Comparison of ENCODE assay signal across 11 cellular contexts in the genomic region with DNA sequence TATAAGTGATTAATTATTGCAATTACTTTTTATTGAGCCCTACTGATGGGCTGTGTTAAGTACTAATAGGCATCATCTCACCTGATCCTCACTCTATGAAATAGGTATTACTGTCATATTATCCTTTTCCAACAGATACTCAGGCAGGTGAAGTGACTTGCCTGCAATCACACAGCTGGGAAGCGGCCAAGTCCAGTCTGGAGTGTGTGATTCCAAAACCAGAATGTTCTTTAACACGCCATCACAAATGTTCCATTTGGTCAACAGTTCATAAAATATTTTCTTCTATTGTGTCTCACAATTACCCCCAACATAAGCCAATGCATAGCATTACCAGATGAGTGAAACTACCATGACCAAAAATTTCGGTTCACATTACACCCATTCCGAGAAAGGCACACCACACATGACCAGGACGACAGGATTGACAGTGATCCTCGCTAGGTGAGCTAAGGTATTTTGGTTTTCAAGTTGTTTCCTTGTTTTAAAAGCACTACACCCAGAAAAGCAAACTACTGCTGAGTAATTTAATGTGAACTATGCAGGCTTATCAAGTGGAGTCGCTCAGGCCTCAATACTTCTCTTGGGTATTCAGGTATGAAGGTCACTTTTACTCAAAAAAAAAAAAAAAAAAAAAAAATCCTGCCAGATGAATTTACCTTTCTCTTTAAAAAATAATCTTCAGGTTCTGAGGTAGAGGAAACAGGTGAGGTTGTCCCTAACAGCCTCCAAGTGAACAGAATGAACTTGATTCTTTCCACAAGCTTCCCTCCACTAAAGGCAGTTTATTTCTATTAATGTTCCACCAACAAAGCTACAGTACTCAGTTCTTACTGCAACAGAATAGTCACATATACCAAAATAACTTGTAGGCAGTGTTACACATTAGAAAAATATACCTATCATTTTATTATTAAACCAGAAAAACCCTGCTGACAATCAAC. TPM values are rescaled to one million over a fixed set of nuclear protein-coding genes. Genes with fewer than 3 reads are reported as not detected.
A peak's percentile ranks its signal among the peaks of the same experiment; 100 is the strongest.
DNase-seq lines count a peak whose midpoint lies in the region; ATAC-seq and TF ChIP-seq lines count a peak whose summit lies in the region.
"Had no signal": no experiment of that assay in that cellular context is flagged by ENCODE, and none has a peak within 500 bp of the region (broad histone marks: within the 10 kb centered on the region; RNA-seq: fewer than 3 reads in every experiment).

No MANE protein-coding gene starts in this region.

- no peaks in the 10 kb centered on the region for H3K9me3 ChIP-seq in WERI-Rb-1 (ENCODE audit: severe bottlenecking)
- no peaks in the 10 kb centered on the region for H3K9me3 ChIP-seq in psoas muscle

- no peak overlapping the region for H3K27ac ChIP-seq in GM23338 (ENCODE audit: low read depth)
- H3K27ac ChIP-seq in WERI-Rb-1 = no peak overlapping the region; the same call in 1 of the 2 replicates
- peak overlapping the region; percentile 80 for H3K27ac ChIP-seq in psoas muscle

- H3K4me1 Mint-ChIP-seq in GM23338 = peaks cover 52% of the 10 kb centered on the region

- ATAC-seq in GM23338 (no peak), psoas muscle (no peak)

- peaks cover 4% of the 10 kb centered on the region for H4K20me1 ChIP-seq in GM23338 (replicated peaks; ENCODE audit: insufficient read depth)

- peaks cover 9% of the 10 kb centered on the region; the same call in 2 of the 3 replicates for H3K9me3 Mint-ChIP-seq in GM23338

- peak overlapping the region; percentile 9; the same call in 1 of the 3 replicates for H3K4me3 Mint-ChIP-seq in GM23338

- no peak overlapping the region for H2AFZ ChIP-seq in GM23338

- H3K27me3 ChIP-seq in GM23338 (ENCODE audit: insufficient read depth) (peaks cover 43% of the 10 kb centered on the region), WERI-Rb-1 (ENCODE audit: insufficient read depth, low read depth, severe bottlenecking) (no peaks in the 10 kb centered on the region), psoas muscle (ENCODE audit: insufficient read depth in 3 of 3, low read length in 2 of 3) (no peaks in the 10 kb centered on the region)

- H3K36me3 ChIP-seq in GM23338 (ENCODE audit: insufficient read depth) (no peaks in the 10 kb centered on the region), WERI-Rb-1 (peaks cover 17% of the 10 kb centered on the region), psoas muscle (ENCODE audit: insufficient read depth in 1 of 2, low read depth in 1 of 2) (no peaks in the 10 kb centered on the region)

- H3K27ac Mint-ChIP-seq in GM23338 = no peak overlapping the region

- WGBS in psoas muscle, 3 donors = 51 to 75% (median 55%) methylated on average over 7 of the region's 7 CpGs

- peaks cover 48% of the 10 kb centered on the region for H3K79me2 ChIP-seq in GM23338 (replicated peaks; ENCODE audit: insufficient read depth)

- intact Hi-C loops in psoas muscle (cut with DNase I) = no loop called here

- DNase-seq in GM23338 (ENCODE audit: low spot score) (no peak), WERI-Rb-1 (no peak), foreskin fibroblast (no peak), psoas muscle (no peak), NCI-H1048 (lab: John Stamatoyannopoulos, UW) (no peak), NCI-H2196 treated with DMSO at 0.1 percent for 48 hours (lab: John Stamatoyannopoulos, UW; ENCODE audit: unreplicated experiment) (no peak), NCI-H2171 (lab: John Stamatoyannopoulos, UW) (no peak)
- DNase-seq in activated naive CD4-positive, alpha-beta T cell treated with anti-CD3 and anti-CD28 coated beads, Interleukin-2, amount 50 U/mL, for 16 hours = no peak
- DNase-seq: activated CD4-positive, alpha-beta T cell treated with anti-CD3 and anti-CD28 coated beads for 48 hours; NCI-H2081; stimulated activated CD4-positive, alpha-beta T cell treated with anti-CD3 and anti-CD28 coated beads, Interleukin-4, amount 100 ng/mL, for 24 hours had no signal

- H3K27me3 Mint-ChIP-seq in GM23338 (ENCODE audit: insufficient read depth, low read depth, poor library complexity) = peaks cover 40% of the 10 kb centered on the region

- H3K4me1 ChIP-seq in GM23338 (ENCODE audit: insufficient read depth) = peaks cover 41% of the 10 kb centered on the region
- peaks cover 55% of the 10 kb centered on the region for H3K4me1 ChIP-seq in psoas muscle

- H3F3A ChIP-seq in GM23338 (replicated peaks; ENCODE audit: low read depth) = peaks cover 15% of the 10 kb centered on the region

- TF ChIP-seq CTCF in GM23338 (conservative IDR thresholded peaks at IDR 0.05; ENCODE audit: low read depth in 2 of 2) (no peak), WERI-Rb-1 (IDR thresholded peaks at IDR 0.05; ENCODE audit: low read depth, low read length) (no peak), foreskin fibroblast (IDR thresholded peaks at IDR 0.05; ENCODE audit: low read depth, low read length) (no peak), psoas muscle (IDR thresholded peaks at IDR 0.05) (no peak)

- H3K36me3 Mint-ChIP-seq in GM23338 (ENCODE audit: low read depth) = no peaks in the 10 kb centered on the region

- no peak overlapping the region for H3K4me3 ChIP-seq in GM23338
- peak overlapping the region; percentile 95 for H3K4me3 ChIP-seq in WERI-Rb-1 (ENCODE audit: low read depth, low read length)
- peak overlapping the region; percentile 87 to 93 for H3K4me3 ChIP-seq in foreskin fibroblast (ENCODE audit: low read depth in 1 of 2, low read length in 2 of 2)
- peak overlapping the region; percentile 78 for H3K4me3 ChIP-seq in psoas muscle

- H3K9me2 ChIP-seq in GM23338 (ENCODE audit: insufficient read depth) = no peaks in the 10 kb centered on the region

- peak overlapping the region; percentile 92; the same call in 1 of the 2 replicates for H3K4me2 ChIP-seq in GM23338

TF ChIP-seq in GM23338, 12 proteins besides CTCF, POLR2A, EP300 and RAD21:
- no peak for TF ChIP-seq CREB1 (CRISPR knock-in tag; IDR thresholded peaks at IDR 0.05; ENCODE audit: low read depth)
- no peak for TF ChIP-seq EZH2phosphoT487 (IDR thresholded peaks at IDR 0.05; ENCODE audit: unreplicated experiment)
- TF ChIP-seq STAT1 (IDR thresholded peaks at IDR 0.05; ENCODE audit: unreplicated experiment) = no peak
- TF ChIP-seq ZNF331 (CRISPR knock-in tag; IDR thresholded peaks at IDR 0.05; ENCODE audit: low read depth) = no peak
- TF ChIP-seq EZH2 (IDR thresholded peaks at IDR 0.05; ENCODE audit: low read depth, unreplicated experiment) = no peak
- TF ChIP-seq, protein P1, sequence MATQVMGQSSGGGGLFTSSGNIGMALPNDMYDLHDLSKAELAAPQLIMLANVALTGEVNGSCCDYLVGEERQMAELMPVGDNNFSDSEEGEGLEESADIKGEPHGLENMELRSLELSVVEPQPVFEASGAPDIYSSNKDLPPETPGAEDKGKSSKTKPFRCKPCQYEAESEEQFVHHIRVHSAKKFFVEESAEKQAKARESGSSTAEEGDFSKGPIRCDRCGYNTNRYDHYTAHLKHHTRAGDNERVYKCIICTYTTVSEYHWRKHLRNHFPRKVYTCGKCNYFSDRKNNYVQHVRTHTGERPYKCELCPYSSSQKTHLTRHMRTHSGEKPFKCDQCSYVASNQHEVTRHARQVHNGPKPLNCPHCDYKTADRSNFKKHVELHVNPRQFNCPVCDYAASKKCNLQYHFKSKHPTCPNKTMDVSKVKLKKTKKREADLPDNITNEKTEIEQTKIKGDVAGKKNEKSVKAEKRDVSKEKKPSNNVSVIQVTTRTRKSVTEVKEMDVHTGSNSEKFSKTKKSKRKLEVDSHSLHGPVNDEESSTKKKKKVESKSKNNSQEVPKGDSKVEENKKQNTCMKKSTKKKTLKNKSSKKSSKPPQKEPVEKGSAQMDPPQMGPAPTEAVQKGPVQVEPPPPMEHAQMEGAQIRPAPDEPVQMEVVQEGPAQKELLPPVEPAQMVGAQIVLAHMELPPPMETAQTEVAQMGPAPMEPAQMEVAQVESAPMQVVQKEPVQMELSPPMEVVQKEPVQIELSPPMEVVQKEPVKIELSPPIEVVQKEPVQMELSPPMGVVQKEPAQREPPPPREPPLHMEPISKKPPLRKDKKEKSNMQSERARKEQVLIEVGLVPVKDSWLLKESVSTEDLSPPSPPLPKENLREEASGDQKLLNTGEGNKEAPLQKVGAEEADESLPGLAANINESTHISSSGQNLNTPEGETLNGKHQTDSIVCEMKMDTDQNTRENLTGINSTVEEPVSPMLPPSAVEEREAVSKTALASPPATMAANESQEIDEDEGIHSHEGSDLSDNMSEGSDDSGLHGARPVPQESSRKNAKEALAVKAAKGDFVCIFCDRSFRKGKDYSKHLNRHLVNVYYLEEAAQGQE (IDR thresholded peaks at IDR 0.05; ENCODE audit: unreplicated experiment) = no peak
- TF ChIP-seq ZNF114 (CRISPR knock-in tag; IDR thresholded peaks at IDR 0.05) = no peak

RNA-seq across cellular contexts. Expression of a gene that starts 2.4 kb away (rescaled TPM):
- total RNA-seq in GM23338 (2014; rRNA removed; shearing (Covaris generic)) = 10.4 and 10.9 TPM in 2 replicates
- 6.7 and 6.8 TPM in 2 replicates for polyA plus RNA-seq in GM23338 (2016; fragmentation: Nextera tagmentation; extraction: Ambion mirVana)
- 10 to 100 TPM in 2 of 4 donors, 1 to 10 TPM in 2; 8.9 to 11.1 (median 9.9) TPM for total RNA-seq in psoas muscle
- polyA plus RNA-seq in psoas muscle = 1 to 10 TPM; 3.2 to 7.7 (median 5.9) TPM

RNA-seq across cellular contexts. Expression of a gene that starts 58.2 kb away (rescaled TPM):
- 19.9 and 22.1 TPM in 2 replicates for total RNA-seq in GM23338 (2014; rRNA removed; shearing (Covaris generic))
- polyA plus RNA-seq in GM23338 (2016; fragmentation: Nextera tagmentation; extraction: Ambion mirVana) = 6.7 and 8.0 TPM in 2 replicates
- total RNA-seq in psoas muscle = 10 to 100 TPM in 2 of 4 donors, 1 to 10 TPM in 2; 6.2 to 13.4 (median 9.7) TPM
- polyA plus RNA-seq in psoas muscle = 10 to 100 TPM in 1 of 3 donors, 1 to 10 TPM in 2; 4.5 to 17.6 (median 8.0) TPM
